Comparison of ENCODE assay signal across 8 cellular contexts in the genomic region with DNA sequence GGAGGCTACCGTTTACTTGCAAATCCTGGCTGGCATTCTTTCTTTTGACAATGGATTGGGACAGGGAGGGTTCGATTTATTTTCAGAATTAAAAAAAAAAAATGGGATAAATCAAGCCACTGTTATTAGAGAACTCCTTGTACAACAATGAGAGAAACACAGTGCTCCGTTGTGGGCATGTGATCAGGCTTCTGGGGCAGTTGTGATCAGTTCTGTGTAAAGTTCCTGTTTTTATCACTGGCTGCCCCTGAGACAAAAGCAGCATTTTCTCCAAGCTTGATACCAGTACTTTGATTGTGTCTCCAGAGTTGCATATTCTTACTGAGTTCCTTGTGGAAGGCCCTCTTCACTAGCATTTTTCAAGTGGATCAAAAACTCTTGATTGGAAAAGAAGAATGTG. TPM values are rescaled to one million over a fixed set of nuclear protein-coding genes. Genes with fewer than 3 reads are reported as not detected.
A peak's percentile ranks its signal among the peaks of the same experiment; 100 is the strongest.
DNase-seq lines count a peak whose midpoint lies in the region; ATAC-seq and TF ChIP-seq lines count a peak whose summit lies in the region.

No MANE protein-coding gene starts in this region.

- peaks cover 23% of the 10 kb centered on the region for H3K4me1 ChIP-seq in mammary epithelial cell (ENCODE audit: insufficient read depth, low read length)
- H3K4me1 ChIP-seq in stomach, result peaks cover 14 to 58% (median 37%) of the 10 kb centered on the region in 4 donors

- no peaks in the 10 kb centered on the region for H3K27me3 ChIP-seq in mammary epithelial cell (ENCODE audit: insufficient read depth, low read length)
- H3K27me3 ChIP-seq in stomach, result no peaks in the 10 kb centered on the region

- in situ Hi-C loops in mammary epithelial cell (cut with MboI; ENCODE audit: low sequenced_read_pairs in 2 of 2), result loop anchor here in 1 of 2 donors (5.0 kb wide), 2 partner anchors 66 to 131 kb away; no protein-coding TSS in a partner anchor

- peaks cover 60% of the 10 kb centered on the region for H3K79me2 ChIP-seq in mammary epithelial cell (ENCODE audit: insufficient read depth, low read length)

- TF ChIP-seq POLR2A in stomach (IDR thresholded peaks at IDR 0.05), result no peak

- ATAC-seq in left colon (peak; percentile 10), GM21381 (IDR thresholded peaks at IDR 0.05; ENCODE audit: unreplicated experiment) (no peak), HG02798 (IDR thresholded peaks at IDR 0.05; ENCODE audit: poor library complexity, unreplicated experiment) (no peak)

- DNase-seq in ELR (ENCODE audit: low read depth) (peak; percentile 23), NAMALWA (ENCODE audit: low spot score) (peak; percentile 61), mammary epithelial cell (peak; percentile 34), left colon (no peak), stomach (no peak), GM19240 (ENCODE audit: insufficient read length, low spot score) (no peak)

- H3K9me3 ChIP-seq in mammary epithelial cell (replicated peaks; ENCODE audit: insufficient read depth, low read length) (no peaks in the 10 kb centered on the region), stomach (no peaks in the 10 kb centered on the region)

- peak overlapping the region; percentile 95 for H3K27ac ChIP-seq in mammary epithelial cell (ENCODE audit: insufficient read depth, low read depth, low read length)
- H3K27ac ChIP-seq in stomach, result peak overlapping the region; percentile 0 to 96 (median 95)

- 6% methylated on average over 3 of the region's 3 CpGs for WGBS in mammary epithelial cell (ENCODE audit: low coverage, missing lambda C conversion rate)
- 0 to 3% (median 1%) methylated on average over 3 of the region's 3 CpGs for WGBS in stomach, 5 donors

- dilution Hi-C loops in mammary epithelial cell (cut with HindIII; ENCODE audit: low sequenced_read_pairs), result no loop called here

- intact Hi-C loops in mammary epithelial cell (cut with micrococcal nuclease) (loop anchor here (1.0 to 10.0 kb wide), 9 partner anchors 27 to 522 kb away; no protein-coding TSS in a partner anchor), left colon (cut with DNase I, micrococcal nuclease) (no loop called here), stomach (cut with DNase I; ENCODE audit: low total_unique reads) (no loop called here)

- H3K9ac ChIP-seq in mammary epithelial cell (ENCODE audit: insufficient read depth, low read length), result peak overlapping the region; percentile 95

- H3K4me2 ChIP-seq in mammary epithelial cell (ENCODE audit: insufficient read depth, low read depth, low read length), result peak overlapping the region; percentile 86

- peak overlapping the region; percentile 73 to 97 (median 92) for H3K4me3 ChIP-seq in mammary epithelial cell (replicated peaks in 1 of 3; ENCODE audit: insufficient read depth in 1 of 3, low read depth in 2 of 3, low read length in 3 of 3)
- H3K4me3 ChIP-seq in stomach, result peak overlapping the region; percentile 77 to 97 (median 84)

- no peak overlapping the region for H2AFZ ChIP-seq in mammary epithelial cell (ENCODE audit: low read depth, low read length)

- H4K20me1 ChIP-seq in mammary epithelial cell (ENCODE audit: insufficient read depth, low read length), result no peaks in the 10 kb centered on the region

- TF ChIP-seq EP300 in stomach (IDR thresholded peaks at IDR 0.05), result no peak

- TF ChIP-seq CTCF in mammary epithelial cell (conservative IDR thresholded peaks at IDR 0.05 in 1 of 2, IDR thresholded peaks at IDR 0.05 in 1 of 2; ENCODE audit: extremely low read depth in 1 of 2, insufficient read depth in 1 of 2, low read depth in 1 of 2, low read length in 2 of 2) (no peak), stomach (IDR thresholded peaks at IDR 0.05) (no peak)

- BruUV-seq in mammary epithelial cell (replicated peaks; lab: Mats Ljungman, UMichigan), result TSS peak; percentile 34

- CTCF ChIA-PET in mammary epithelial cell (lab: Charles Lee; ENCODE audit: low non-redundant PET), result no interaction called here

- H3K36me3 ChIP-seq in mammary epithelial cell (ENCODE audit: insufficient read depth, low read length) (no peaks in the 10 kb centered on the region), stomach (no peaks in the 10 kb centered on the region)

RNA-seq across cellular contexts. Expression of a gene that starts 1.2 kb away (rescaled TPM):
- total RNA-seq in mammary epithelial cell (10 to 100 TPM; 34.8 to 98.0 TPM), left colon (10 to 100 TPM; 33.5 to 37.7 TPM), stomach (100 to 1,000 TPM in 1 of 5 donors, 10 to 100 TPM in 3, 1 to 10 TPM in 1; 5.8 to 136 (median 20.6) TPM)
- polyA plus RNA-seq in mammary epithelial cell (17.1 TPM), stomach (1 to 10 TPM; 2.7 to 4.2 (median 3.9) TPM)
- 82.0 TPM for polyA minus RNA-seq in mammary epithelial cell

Comparison
In these comparisons a context has a peak if more than half of its experiments do, and no peak if none do; other contexts are left out.
1. DNase-seq: peak in ELR (single experiment), NAMALWA (single experiment) and mammary epithelial cell (single experiment); none in left colon (0 of 2), stomach (single experiment) and GM19240 (single experiment).